Comparison of ENCODE assay signal across 1 cellular context in genomic region chr14:100239200-100239839, GRCh38.
A peak's percentile ranks its signal among the peaks of the same experiment; 100 is the strongest.
TF ChIP-seq lines count a peak whose summit lies in the region.

No MANE protein-coding gene starts in this region.

TF ChIP-seq in HepG2, 621 proteins besides CTCF, POLR2A, EP300 and RAD21 (continued from another document):
- TF ChIP-seq ZNF407 (CRISPR knock-in tag; IDR thresholded peaks at IDR 0.05; ENCODE audit: not compliant biosample characterization) (peak; percentile 30), SIN3A (IDR thresholded peaks at IDR 0.05; ENCODE audit: borderline replicate concordance, low read depth, low read length) (0 out of 2 replicates have a peak, but pooled peaks have one; percentile 12), EHMT2 (IDR thresholded peaks at IDR 0.05; ENCODE audit: borderline replicate concordance, low read depth, low read length) (no peak), KDM2A (CRISPR knock-in tag; IDR thresholded peaks at IDR 0.05; ENCODE audit: borderline replicate concordance, low read depth) (no peak; the same call in 1 of the 2 replicates), NFYB (CRISPR knock-in tag; IDR thresholded peaks at IDR 0.05) (no peak), SRY (CRISPR knock-in tag; IDR thresholded peaks at IDR 0.05) (peak; percentile 71; the same call in 1 of the 2 replicates), HOMEZ (CRISPR knock-in tag; IDR thresholded peaks at IDR 0.05; ENCODE audit: low read depth) (no peak), NR0B2 (CRISPR knock-in tag; IDR thresholded peaks at IDR 0.05) (no peak), ZBED4 (CRISPR knock-in tag; IDR thresholded peaks at IDR 0.05; ENCODE audit: borderline replicate concordance) (no peak), NFYC (CRISPR knock-in tag; IDR thresholded peaks at IDR 0.05) (no peak), ZNF558 (CRISPR knock-in tag; IDR thresholded peaks at IDR 0.05; ENCODE audit: borderline replicate concordance) (0 out of 2 replicates have a peak, but pooled peaks have one; percentile 62), RNF219 (CRISPR knock-in tag; IDR thresholded peaks at IDR 0.05) (no peak), FOXO1 (CRISPR knock-in tag; IDR thresholded peaks at IDR 0.05) (0 out of 2 replicates have a peak, but pooled peaks have one; percentile 11)
TF ChIP-seq in HepG2: peak in this region for 65.
